In the genomic region with DNA sequence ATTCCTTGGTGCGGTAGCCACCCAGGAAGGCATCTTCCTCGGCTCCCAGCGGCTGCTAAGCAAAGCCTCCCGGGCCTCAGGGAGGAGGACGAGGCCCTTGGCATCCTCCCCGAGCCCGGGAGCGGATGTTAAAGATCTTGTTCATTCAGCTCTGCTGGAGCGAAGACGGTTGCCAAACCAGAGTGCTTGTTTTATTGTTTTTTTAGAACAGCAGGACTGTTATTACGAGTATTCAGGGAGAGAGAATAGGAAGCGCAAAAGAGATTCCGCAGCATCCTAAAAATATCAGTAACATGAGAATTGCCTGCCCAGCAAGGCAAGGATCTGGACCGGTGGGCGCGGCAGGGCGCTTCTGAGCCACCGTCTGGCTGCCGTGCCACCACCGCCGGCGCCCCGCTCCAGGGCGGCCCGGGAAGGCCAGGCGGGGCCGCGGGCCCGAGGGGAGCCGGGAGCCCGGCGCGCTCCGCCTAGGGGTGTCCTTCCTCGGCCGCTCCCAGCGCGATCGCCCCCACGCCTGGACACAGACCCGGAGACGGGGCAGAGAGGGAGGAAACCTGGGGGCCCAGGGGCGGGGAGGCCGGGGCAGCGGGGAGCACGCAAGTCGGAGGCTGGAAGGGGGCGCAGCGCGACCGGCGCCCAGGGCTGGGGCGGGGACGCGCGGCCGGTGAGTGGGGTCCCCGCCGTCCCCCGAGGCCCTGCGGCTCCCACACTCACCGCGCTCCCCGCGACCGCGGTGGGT, we compare ENCODE assay signal across 9 cellular contexts. TPM values are rescaled to one million over a fixed set of nuclear protein-coding genes. Genes with fewer than 3 reads are reported as not detected.
DNase-seq lines count a peak whose midpoint lies in the region; ATAC-seq and TF ChIP-seq lines count a peak whose summit lies in the region.
"Had no signal": no experiment of that assay in that cellular context is flagged by ENCODE, and none has a peak within 500 bp of the region (broad histone marks: within the 10 kb centered on the region; RNA-seq: fewer than 3 reads in every experiment).

No MANE protein-coding gene starts in this region.

- peak overlapping the region; percentile 91 for H2BK5ac ChIP-seq in mesenchymal stem cell (ENCODE audit: low read depth, low read length, poor library complexity, severe bottlenecking)

- H3K27me3 ChIP-seq in endocrine pancreas (ENCODE audit: control insufficient read depth, insufficient read depth, low read length) (no peaks in the 10 kb centered on the region), mesenchymal stem cell (ENCODE audit: control insufficient read depth in 1 of 2, insufficient read depth in 1 of 2, low read length in 2 of 2) (peaks cover 9 to 81% of the 10 kb centered on the region in 2 experiments), tibial artery (no peaks in the 10 kb centered on the region)

- 3% methylated on average over 30 of the region's 67 CpGs for WGBS in mesenchymal stem cell

- no peak overlapping the region for H3K14ac ChIP-seq in mesenchymal stem cell (ENCODE audit: low read length in 2 of 2)

- H2AK5ac ChIP-seq in mesenchymal stem cell (ENCODE audit: low read length, severe bottlenecking) = no peak overlapping the region

- H2BK12ac ChIP-seq in mesenchymal stem cell (ENCODE audit: low read length in 2 of 2) = no peak overlapping the region

- H4K91ac ChIP-seq in mesenchymal stem cell (ENCODE audit: low read length) = no peak overlapping the region

- H3K4me3 ChIP-seq in endocrine pancreas (ENCODE audit: control insufficient read depth, insufficient read depth, low read length) (peak overlapping the region; percentile 49), mesenchymal stem cell (ENCODE audit: insufficient read depth in 1 of 2, low read depth in 1 of 2, low read length in 2 of 2) (peak overlapping the region; percentile 72 to 76), tibial artery (peak overlapping the region; percentile 71 to 84)

- H3K23ac ChIP-seq in mesenchymal stem cell (ENCODE audit: low read length in 2 of 2) = peak overlapping the region in 1 of 2 experiments; percentile 36

- H2BK15ac ChIP-seq in mesenchymal stem cell (ENCODE audit: low read depth, poor library complexity, severe bottlenecking) = peak overlapping the region; percentile 12

- no peak overlapping the region for H2BK120ac ChIP-seq in mesenchymal stem cell (ENCODE audit: low read depth, low read length)

- no peak for TF ChIP-seq CTCF in tibial artery (IDR thresholded peaks at IDR 0.05)

- H3K9me3 ChIP-seq in endocrine pancreas (ENCODE audit: control insufficient read depth, low read length) (no peaks in the 10 kb centered on the region), mesenchymal stem cell (ENCODE audit: control insufficient read depth, low read length) (no peaks in the 10 kb centered on the region), tibial artery (no peaks in the 10 kb centered on the region)

- H3K27ac ChIP-seq in mesenchymal stem cell (ENCODE audit: low read length, poor library complexity, severe bottlenecking) = peak overlapping the region; percentile 77
- peak overlapping the region; percentile 91 to 94 for H3K27ac ChIP-seq in tibial artery
- H3K27ac ChIP-seq: epithelial cell of prostate had no signal

- H3K79me1 ChIP-seq in mesenchymal stem cell (replicated peaks; ENCODE audit: low read length, poor library complexity, severe bottlenecking) = peaks cover 4% of the 10 kb centered on the region

- H3K36me3 ChIP-seq in endocrine pancreas (ENCODE audit: control insufficient read depth, insufficient read depth, low read length) (no peaks in the 10 kb centered on the region), mesenchymal stem cell (ENCODE audit: control insufficient read depth in 1 of 2, insufficient read depth in 2 of 2, low read depth in 1 of 2, low read length in 2 of 2) (peaks cover 0 to 11% of the 10 kb centered on the region in 2 experiments), tibial artery (no peaks in the 10 kb centered on the region)

- DNase-seq in NCI-H82 (lab: John Stamatoyannopoulos, UW) (peak; percentile 38), NCI-H82 treated with DMSO at 0.1 percent for 48 hours (lab: John Stamatoyannopoulos, UW; ENCODE audit: unreplicated experiment) (no peak), mesenchymal stem cell (peak; percentile 26), tibial artery (peak; percentile 39 to 75), activated gamma-delta T cell (lab: John Stamatoyannopoulos, UW) (no peak)

- no peak overlapping the region for H3K4ac ChIP-seq in mesenchymal stem cell (ENCODE audit: low read depth in 1 of 2, low read length in 2 of 2)

- ATAC-seq in HG02852 (IDR thresholded peaks at IDR 0.05; ENCODE audit: unreplicated experiment) = peak; percentile 20
- ATAC-seq in SK-N-SH treated with all-trans-retinoic acid at 6 μM for 48 hours = peak; percentile 67

- H2AFZ ChIP-seq in mesenchymal stem cell (ENCODE audit: low read depth, low read length) = peak overlapping the region; percentile 10

- peak overlapping the region; percentile 70 for H3K4me2 ChIP-seq in mesenchymal stem cell (ENCODE audit: low read length, poor library complexity, severe bottlenecking)

- no peak overlapping the region for H3K18ac ChIP-seq in mesenchymal stem cell (ENCODE audit: low read depth in 1 of 2, low read length in 2 of 2)

- intact Hi-C loops in tibial artery (cut with DNase I; ENCODE audit: low total_unique reads) = no loop called here

- peak overlapping the region; percentile 30 for H3K9ac ChIP-seq in endocrine pancreas (ENCODE audit: control insufficient read depth, insufficient read depth, low read length)
- peak overlapping the region; percentile 73 for H3K9ac ChIP-seq in mesenchymal stem cell (ENCODE audit: low read length)

- no peaks in the 10 kb centered on the region for H3K4me1 ChIP-seq in endocrine pancreas (ENCODE audit: control insufficient read depth, insufficient read depth, low read length)
- H3K4me1 ChIP-seq in mesenchymal stem cell (ENCODE audit: control insufficient read depth, insufficient read depth, low read depth, low read length) = peaks cover 21% of the 10 kb centered on the region
- H3K4me1 ChIP-seq in tibial artery = peaks cover 0 to 35% (median 28%) of the 10 kb centered on the region in 4 donors

- H4K8ac ChIP-seq in mesenchymal stem cell (ENCODE audit: low read length) = no peak overlapping the region

TF ChIP-seq in SK-N-SH treated with all-trans-retinoic acid at 6 μM for 48 hours, 23 proteins besides CTCF, POLR2A, EP300 and RAD21:
- TF ChIP-seq ZFP3 (CRISPR knock-in tag; IDR thresholded peaks at IDR 0.05) (no peak), CSDC2 (CRISPR knock-in tag; IDR thresholded peaks at IDR 0.05) (no peak), TCF4 (CRISPR knock-in tag; IDR thresholded peaks at IDR 0.05; ENCODE audit: borderline replicate concordance) (no peak), CSRNP3 (CRISPR knock-in tag; IDR thresholded peaks at IDR 0.05) (no peak)
- TF ChIP-seq, protein P1, sequence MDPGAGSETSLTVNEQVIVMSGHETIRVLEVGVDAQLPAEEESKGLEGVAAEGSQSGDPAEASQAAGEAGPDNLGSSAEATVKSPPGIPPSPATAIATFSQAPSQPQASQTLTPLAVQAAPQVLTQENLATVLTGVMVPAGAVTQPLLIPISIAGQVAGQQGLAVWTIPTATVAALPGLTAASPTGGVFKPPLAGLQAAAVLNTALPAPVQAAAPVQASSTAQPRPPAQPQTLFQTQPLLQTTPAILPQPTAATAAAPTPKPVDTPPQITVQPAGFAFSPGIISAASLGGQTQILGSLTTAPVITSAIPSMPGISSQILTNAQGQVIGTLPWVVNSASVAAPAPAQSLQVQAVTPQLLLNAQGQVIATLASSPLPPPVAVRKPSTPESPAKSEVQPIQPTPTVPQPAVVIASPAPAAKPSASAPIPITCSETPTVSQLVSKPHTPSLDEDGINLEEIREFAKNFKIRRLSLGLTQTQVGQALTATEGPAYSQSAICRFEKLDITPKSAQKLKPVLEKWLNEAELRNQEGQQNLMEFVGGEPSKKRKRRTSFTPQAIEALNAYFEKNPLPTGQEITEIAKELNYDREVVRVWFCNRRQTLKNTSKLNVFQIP (CRISPR knock-in tag; IDR thresholded peaks at IDR 0.05; ENCODE audit: borderline replicate concordance, low read depth) = no peak
- TF ChIP-seq, protein P2, sequence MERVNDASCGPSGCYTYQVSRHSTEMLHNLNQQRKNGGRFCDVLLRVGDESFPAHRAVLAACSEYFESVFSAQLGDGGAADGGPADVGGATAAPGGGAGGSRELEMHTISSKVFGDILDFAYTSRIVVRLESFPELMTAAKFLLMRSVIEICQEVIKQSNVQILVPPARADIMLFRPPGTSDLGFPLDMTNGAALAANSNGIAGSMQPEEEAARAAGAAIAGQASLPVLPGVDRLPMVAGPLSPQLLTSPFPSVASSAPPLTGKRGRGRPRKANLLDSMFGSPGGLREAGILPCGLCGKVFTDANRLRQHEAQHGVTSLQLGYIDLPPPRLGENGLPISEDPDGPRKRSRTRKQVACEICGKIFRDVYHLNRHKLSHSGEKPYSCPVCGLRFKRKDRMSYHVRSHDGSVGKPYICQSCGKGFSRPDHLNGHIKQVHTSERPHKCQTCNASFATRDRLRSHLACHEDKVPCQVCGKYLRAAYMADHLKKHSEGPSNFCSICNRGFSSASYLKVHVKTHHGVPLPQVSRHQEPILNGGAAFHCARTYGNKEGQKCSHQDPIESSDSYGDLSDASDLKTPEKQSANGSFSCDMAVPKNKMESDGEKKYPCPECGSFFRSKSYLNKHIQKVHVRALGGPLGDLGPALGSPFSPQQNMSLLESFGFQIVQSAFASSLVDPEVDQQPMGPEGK (CRISPR knock-in tag; IDR thresholded peaks at IDR 0.05; ENCODE audit: borderline replicate concordance) = no peak

RNA-seq across cellular contexts. Expression of gene CYS1, which starts 0.8 kb away (rescaled TPM):
- 0.22 TPM for polyA plus RNA-seq in mesenchymal stem cell (2013, experiment 1 of 2)
- 0.34 TPM for polyA plus RNA-seq in mesenchymal stem cell (2013, experiment 2 of 2)

RNA-seq across cellular contexts. Expression of gene KLF11, which starts 36.0 kb away (rescaled TPM):
- polyA plus RNA-seq in mesenchymal stem cell (2013, experiment 1 of 2) = 7.2 TPM
- polyA plus RNA-seq in mesenchymal stem cell (2013, experiment 2 of 2) = 7.1 TPM

RNA-seq across cellular contexts. Expression of gene RRM2, which starts 43.2 kb away (rescaled TPM):
- 18.2 TPM for polyA plus RNA-seq in mesenchymal stem cell (2013, experiment 1 of 2)
- polyA plus RNA-seq in mesenchymal stem cell (2013, experiment 2 of 2) = 20.1 TPM

Comparison
In these comparisons a context has a peak if more than half of its experiments do, and no peak if none do; other contexts are left out.
1. DNase-seq: peak in NCI-H82 (single experiment), mesenchymal stem cell (single experiment) and tibial artery (2 of 2); none in NCI-H82 treated with DMSO at 0.1 percent for 48 hours (single experiment) and activated gamma-delta T cell (single experiment).
2. Peak in every context shown above with its lines, with median percentiles within 50 percentile points of each other: H3K4me3 ChIP-seq.